ENCODE assay signal across 8 cellular contexts in the genomic region with DNA sequence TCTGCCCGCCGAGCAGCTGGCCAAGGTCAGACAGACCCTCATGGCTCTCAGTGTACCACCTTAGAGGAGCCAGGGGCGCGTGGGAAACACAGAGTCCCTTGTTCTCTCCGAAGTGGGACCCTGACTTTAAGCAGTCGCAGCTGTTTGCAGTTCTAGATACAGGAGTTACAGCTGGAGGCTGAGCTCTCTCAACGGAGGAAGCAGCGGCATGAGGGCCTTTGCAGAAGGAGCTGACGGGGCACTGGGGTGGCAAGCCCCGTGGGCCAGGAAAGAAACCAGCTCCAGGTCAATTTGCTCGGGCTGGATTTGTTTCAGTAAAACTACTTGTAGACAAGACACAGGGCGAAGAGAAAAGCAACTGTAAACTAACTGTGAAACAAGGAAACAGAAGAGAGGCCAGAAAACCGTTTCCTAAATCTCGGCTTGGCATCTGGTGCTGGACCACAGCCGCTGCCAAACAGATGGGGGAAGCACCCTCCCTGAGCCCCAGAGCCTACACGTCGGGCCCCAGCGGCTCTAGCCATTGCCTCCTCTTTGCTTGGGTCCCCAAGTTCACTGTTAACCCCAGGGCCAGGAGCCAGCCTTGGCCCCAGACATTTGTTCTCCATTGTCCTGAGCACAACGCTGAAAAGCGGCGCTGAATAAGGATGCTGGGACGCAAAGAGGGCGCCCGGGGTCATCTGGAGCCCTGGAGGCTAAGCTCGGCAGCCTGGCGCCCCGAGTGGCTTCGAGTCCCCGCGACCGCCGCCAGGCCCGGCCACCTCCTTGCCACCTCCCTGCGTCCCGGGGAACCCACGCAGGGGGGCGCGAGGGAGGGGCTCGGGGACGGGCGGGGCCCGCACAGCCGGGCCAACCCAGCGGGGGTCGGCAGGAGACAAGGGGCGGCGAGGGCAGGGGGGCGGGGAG. TPM values are rescaled to one million over a fixed set of nuclear protein-coding genes. Genes with fewer than 3 reads are reported as not detected.
DNase-seq lines count a peak whose midpoint lies in the region; ATAC-seq and TF ChIP-seq lines count a peak whose summit lies in the region.

No MANE protein-coding gene starts in this region.

- intact Hi-C loops in psoas muscle (cut with DNase I): no loop called here

- peak overlapping the region; percentile 43 to 84 (median 74) for H3K4me3 ChIP-seq in BLaER1 treated with 17β-estradiol and CSF1 and Interleukin-3, amounts not matched to agents 10 nM and 100 nM
- H3K4me3 ChIP-seq in KMS-11 (IDR thresholded peaks at IDR 0.05; ENCODE audit: insufficient read depth, low read depth, low read length) (no peak overlapping the region), psoas muscle (peak overlapping the region; percentile 71)

- WGBS in psoas muscle, 3 donors: 10 to 20% (median 14%) methylated on average over 41 to 48 of the region's 48 CpGs

- TF ChIP-seq CTCF in KMS-11 (conservative IDR thresholded peaks at IDR 0.05; ENCODE audit: low read depth, low read length) (no peak), glutamatergic neuron (IDR thresholded peaks at IDR 0.05; ENCODE audit: partially characterized antibody, unreplicated experiment) (no peak), psoas muscle (IDR thresholded peaks at IDR 0.05) (no peak), GM20000 (IDR thresholded peaks at IDR 0.05; ENCODE audit: extremely low read depth, missing control alignments) (no peak)

- H3K27me3 Mint-ChIP-seq in activated T-helper 17 cell treated with anti-CD3 and anti-CD28 coated beads, Interleukin-2, amount 50 U/mL, for 72 hours: no peaks in the 10 kb centered on the region
- peaks cover 10% of the 10 kb centered on the region for H3K27me3 Mint-ChIP-seq in glutamatergic neuron (ENCODE audit: unreplicated experiment)

- no peaks in the 10 kb centered on the region; the same call in 1 of the 2 replicates for H3K79me2 ChIP-seq in KMS-11 (ENCODE audit: insufficient read depth, low read depth)

- no peaks in the 10 kb centered on the region for H3K36me3 Mint-ChIP-seq in activated T-helper 17 cell treated with anti-CD3 and anti-CD28 coated beads, Interleukin-2, amount 50 U/mL, for 72 hours (ENCODE audit: low read depth)
- no peaks in the 10 kb centered on the region for H3K36me3 Mint-ChIP-seq in glutamatergic neuron (ENCODE audit: unreplicated experiment)

- H3K9me3 Mint-ChIP-seq in activated T-helper 17 cell treated with anti-CD3 and anti-CD28 coated beads, Interleukin-2, amount 50 U/mL, for 72 hours: no peaks in the 10 kb centered on the region
- peaks cover 5% of the 10 kb centered on the region for H3K9me3 Mint-ChIP-seq in glutamatergic neuron (ENCODE audit: unreplicated experiment)

- peak overlapping the region; percentile 64 to 79 (median 75) for H3K9ac ChIP-seq in BLaER1 treated with 17β-estradiol and CSF1 and Interleukin-3, amounts not matched to agents 10 nM and 100 nM
- peak overlapping the region; percentile 46; the same call in 1 of the 2 replicates for H3K9ac ChIP-seq in KMS-11

- H3K9me3 ChIP-seq in BLaER1 treated with 17β-estradiol and CSF1 and Interleukin-3, amounts not matched to agents 10 nM and 100 nM (replicated peaks in 1 of 11): no peaks in the 10 kb centered on the region
- H3K9me3 ChIP-seq in psoas muscle: no peaks in the 10 kb centered on the region

- H3K36me3 ChIP-seq in BLaER1 treated with 17β-estradiol and CSF1 and Interleukin-3, amounts not matched to agents 10 nM and 100 nM: no peaks in the 10 kb centered on the region
- H3K36me3 ChIP-seq in KMS-11 (ENCODE audit: insufficient read depth) (no peaks in the 10 kb centered on the region), psoas muscle (ENCODE audit: insufficient read depth in 1 of 2, low read depth in 1 of 2) (no peaks in the 10 kb centered on the region)

- peak overlapping the region; percentile 82 to 96 (median 91) for H3K4me2 ChIP-seq in BLaER1 treated with 17β-estradiol and CSF1 and Interleukin-3, amounts not matched to agents 10 nM and 100 nM
- peak overlapping the region; percentile 48; the same call in 1 of the 2 replicates for H3K4me2 ChIP-seq in KMS-11

- peaks cover 26 to 34% (median 30%) of the 10 kb centered on the region in 11 experiments; a peak in 21 of 22 replicates for H4K20me1 ChIP-seq in BLaER1 treated with 17β-estradiol and CSF1 and Interleukin-3, amounts not matched to agents 10 nM and 100 nM
- no peaks in the 10 kb centered on the region for H4K20me1 ChIP-seq in KMS-11 (ENCODE audit: insufficient read depth)

- peaks cover 41 to 60% (median 56%) of the 10 kb centered on the region in 10 experiments for H3K4me1 ChIP-seq in BLaER1 treated with 17β-estradiol and CSF1 and Interleukin-3, amounts not matched to agents 10 nM and 100 nM
- peaks cover 8% of the 10 kb centered on the region for H3K4me1 ChIP-seq in KMS-11 (ENCODE audit: low read depth, poor library complexity, severe bottlenecking)
- peaks cover 24% of the 10 kb centered on the region for H3K4me1 ChIP-seq in psoas muscle

- H3K4me3 Mint-ChIP-seq in activated T-helper 17 cell treated with anti-CD3 and anti-CD28 coated beads, Interleukin-2, amount 50 U/mL, for 72 hours: peak overlapping the region; percentile 75
- peak overlapping the region; percentile 89 for H3K4me3 Mint-ChIP-seq in glutamatergic neuron (ENCODE audit: unreplicated experiment)

- peak overlapping the region; percentile 42 to 82 (median 70); a peak in 21 of 22 replicates for H3K27ac ChIP-seq in BLaER1 treated with 17β-estradiol and CSF1 and Interleukin-3, amounts not matched to agents 10 nM and 100 nM
- H3K27ac ChIP-seq in KMS-11 (peak overlapping the region; percentile 43), psoas muscle (peak overlapping the region; percentile 84)

- ATAC-seq in GM21367 (IDR thresholded peaks at IDR 0.05; ENCODE audit: unreplicated experiment): peak; percentile 11
- ATAC-seq in activated T-helper 17 cell treated with anti-CD3 and anti-CD28 coated beads, Interleukin-2, amount 50 U/mL, for 72 hours (replicated peaks): peak; percentile 20
- peak; percentile 15 to 47 (median 30) for ATAC-seq in psoas muscle

- H3K27me3 ChIP-seq in BLaER1 treated with 17β-estradiol and CSF1 and Interleukin-3, amounts not matched to agents 10 nM and 100 nM: no peaks in the 10 kb centered on the region
- H3K27me3 ChIP-seq in KMS-11 (ENCODE audit: insufficient read depth, low read depth) (no peaks in the 10 kb centered on the region), psoas muscle (ENCODE audit: insufficient read depth in 3 of 3, low read length in 2 of 3) (no peaks in the 10 kb centered on the region)

- peak overlapping the region; percentile 81 for H3K27ac Mint-ChIP-seq in activated T-helper 17 cell treated with anti-CD3 and anti-CD28 coated beads, Interleukin-2, amount 50 U/mL, for 72 hours
- peak overlapping the region; percentile 95 for H3K27ac Mint-ChIP-seq in glutamatergic neuron (ENCODE audit: unreplicated experiment)

- DNase-seq in glutamatergic neuron (peak; percentile 63), psoas muscle (peak; percentile 49 to 73), GM20000 (ENCODE audit: low spot score) (no peak), SW 1271 (lab: John Stamatoyannopoulos, UW) (no peak)

- no peaks in the 10 kb centered on the region for H3K4me1 Mint-ChIP-seq in activated T-helper 17 cell treated with anti-CD3 and anti-CD28 coated beads, Interleukin-2, amount 50 U/mL, for 72 hours
- H3K4me1 Mint-ChIP-seq in glutamatergic neuron (ENCODE audit: low read depth, unreplicated experiment): peaks cover 15% of the 10 kb centered on the region

- peak overlapping the region; percentile 75 for H2AFZ ChIP-seq in KMS-11 (ENCODE audit: low read depth)

RNA-seq across cellular contexts. Expression of gene PACS2, which starts 0.9 kb away (rescaled TPM):
- 10 to 100 TPM; 26.4 to 30.0 TPM for total RNA-seq in activated T-helper 17 cell treated with anti-CD3 and anti-CD28 coated beads, Interleukin-2, amount 50 U/mL, for 72 hours
- 263 TPM for total RNA-seq in glutamatergic neuron (ENCODE audit: unreplicated experiment)
- 10 to 100 TPM; 67.8 to 79.1 (median 75.3) TPM for total RNA-seq in psoas muscle
- 10 to 100 TPM; 57.1 to 83.1 (median 65.1) TPM for polyA plus RNA-seq in psoas muscle

RNA-seq across cellular contexts. Expression of gene BRF1, which starts 12.8 kb away (rescaled TPM):
- total RNA-seq in activated T-helper 17 cell treated with anti-CD3 and anti-CD28 coated beads, Interleukin-2, amount 50 U/mL, for 72 hours: 10 to 100 TPM; 28.6 to 35.1 TPM
- total RNA-seq in glutamatergic neuron (ENCODE audit: unreplicated experiment) (54.6 TPM), psoas muscle (10 to 100 TPM; 17.1 to 26.2 (median 20.9) TPM)
- polyA plus RNA-seq in psoas muscle: 10 to 100 TPM; 12.9 to 15.3 (median 13.4) TPM

Comparison
In these comparisons a context has a peak if more than half of its experiments do, and no peak if none do; other contexts are left out.
1. DNase-seq: peak in glutamatergic neuron (single experiment) and psoas muscle (2 of 2); none in GM20000 (single experiment) and SW 1271 (0 of 2).
2. Peak in every context shown above with its lines, with median percentiles within 50 percentile points of each other: H3K27ac ChIP-seq and ATAC-seq.